ENCODE assay signal across 23 cellular contexts in genomic region chr1:31751822-31752241, GRCh38. TPM values are rescaled to one million over a fixed set of nuclear protein-coding genes. Genes with fewer than 3 reads are reported as not detected.
DNase-seq lines count a peak whose midpoint lies in the region; ATAC-seq lines count a peak whose summit lies in the region.
"Had no signal": no experiment of that assay in that cellular context is flagged by ENCODE, and none has a peak within 500 bp of the region (broad histone marks: within the 10 kb centered on the region; RNA-seq: fewer than 3 reads in every experiment).

No MANE protein-coding gene starts in this region.

- H3K27me3 Mint-ChIP-seq in CD8-positive, alpha-beta memory T cell: peaks cover 0 to 3% of the 10 kb centered on the region in 2 donors
- no peaks in the 10 kb centered on the region for H3K27me3 Mint-ChIP-seq in effector memory CD8-positive, alpha-beta T cell
- peaks cover 0 to 6% (median 3%) of the 10 kb centered on the region in 3 donors for H3K27me3 Mint-ChIP-seq in immature natural killer cell (ENCODE audit: low read depth in 3 of 3)
- H3K27me3 Mint-ChIP-seq: stimulated activated memory B cell treated with anti-CD40 and anti-IgM and Interleukin-4, amounts not matched to agents 10 μg/mL and 1 μg/mL and 100 μg/mL, for 72 hours had no signal

- no peaks in the 10 kb centered on the region for H3K36me3 Mint-ChIP-seq in CD8-positive, alpha-beta memory T cell
- no peaks in the 10 kb centered on the region for H3K36me3 Mint-ChIP-seq in effector memory CD8-positive, alpha-beta T cell (ENCODE audit: insufficient read depth)
- H3K36me3 Mint-ChIP-seq in immature natural killer cell: peaks cover 0 to 2% (median 0%) of the 10 kb centered on the region in 3 donors
- H3K36me3 Mint-ChIP-seq: stimulated activated memory B cell treated with anti-CD40 and anti-IgM and Interleukin-4, amounts not matched to agents 10 μg/mL and 1 μg/mL and 100 μg/mL, for 72 hours had no signal

- peaks cover 39 to 45% (median 40%) of the 10 kb centered on the region in 3 donors for H3K4me1 Mint-ChIP-seq in CD8-positive, alpha-beta memory T cell
- peaks cover 53% of the 10 kb centered on the region in 2 donors for H3K4me1 Mint-ChIP-seq in effector memory CD8-positive, alpha-beta T cell (ENCODE audit: low read depth in 2 of 2)
- peaks cover 70 to 72% of the 10 kb centered on the region in 2 donors for H3K4me1 Mint-ChIP-seq in immature natural killer cell

- POLR2A ChIA-PET in CD8-positive, alpha-beta memory T cell (lab: Charles Lee): no interaction called here

- no peak overlapping the region for H3K4me3 ChIP-seq in CD8-positive, alpha-beta memory T cell (ENCODE audit: low read length)
- H3K4me3 ChIP-seq: thoracic aorta, vagina had no signal

- H3K27me3 ChIP-seq in CD8-positive, alpha-beta memory T cell (ENCODE audit: insufficient read depth, low read length, poor library complexity, severe bottlenecking): no peaks in the 10 kb centered on the region
- H3K27me3 ChIP-seq: vagina had no signal

- ATAC-seq in effector memory CD8-positive, alpha-beta T cell (replicated peaks): no peak

- peaks cover 29% of the 10 kb centered on the region for H3K4me1 ChIP-seq in CD8-positive, alpha-beta memory T cell (ENCODE audit: insufficient read depth, low read length)

- H3K4me3 Mint-ChIP-seq in CD8-positive, alpha-beta memory T cell: peak overlapping the region in 4 of 7 donors; percentile 56 to 84 (median 67)
- H3K4me3 Mint-ChIP-seq in effector memory CD8-positive, alpha-beta T cell: peak overlapping the region; percentile 47 to 68
- H3K4me3 Mint-ChIP-seq in immature natural killer cell: peak overlapping the region; percentile 63 to 88 (median 86)
- H3K4me3 Mint-ChIP-seq: stimulated activated memory B cell treated with anti-CD40 and anti-IgM and Interleukin-4, amounts not matched to agents 10 μg/mL and 1 μg/mL and 100 μg/mL, for 72 hours had no signal

- no peak overlapping the region for H3K27ac ChIP-seq in CD8-positive, alpha-beta memory T cell (ENCODE audit: low read depth, low read length)
- peak overlapping the region; percentile 69 for H3K27ac ChIP-seq in KOPT-K1 (ENCODE audit: low read depth, low read length, poor library complexity, severe bottlenecking)
- H3K27ac ChIP-seq: KMS-11, thoracic aorta, vagina had no signal

- H3K9me3 Mint-ChIP-seq in CD8-positive, alpha-beta memory T cell: no peaks in the 10 kb centered on the region
- no peaks in the 10 kb centered on the region for H3K9me3 Mint-ChIP-seq in effector memory CD8-positive, alpha-beta T cell
- H3K9me3 Mint-ChIP-seq in immature natural killer cell: no peaks in the 10 kb centered on the region
- H3K9me3 Mint-ChIP-seq: HFFc6; stimulated activated memory B cell treated with anti-CD40 and anti-IgM and Interleukin-4, amounts not matched to agents 10 μg/mL and 1 μg/mL and 100 μg/mL, for 72 hours had no signal

- CTCF ChIA-PET in CD8-positive, alpha-beta memory T cell (lab: Charles Lee): interaction anchor here (1.3 to 1.9 kb wide), 2 partner anchors 10 to 11 kb away, joined by 3 to 10 read pairs; no protein-coding TSS in a partner anchor

- no peak for DNase-seq in CD8-positive, alpha-beta memory T cell
- DNase-seq in effector memory CD8-positive, alpha-beta T cell: no peak
- DNase-seq in immature natural killer cell: no peak
- no peak for DNase-seq in DMS79 (lab: John Stamatoyannopoulos, UW)
- DNase-seq in T-helper 9 cell: no peak
- DNase-seq in NCI-H1694 treated with DMSO at 0.1 percent for 48 hours (lab: John Stamatoyannopoulos, UW): no peak
- DNase-seq in germinal center (ENCODE audit: low spot score): no peak
- DNase-seq: activated CD4-positive, alpha-beta T cell treated with anti-CD3 and anti-CD28 coated beads for 48 hours; activated CD8-positive, alpha-beta memory T cell treated with anti-CD3 and anti-CD28 coated beads, Interleukin-2, amount 50 U/mL, for 48 hours; activated effector memory CD4-positive, alpha-beta T cell treated with anti-CD3 and anti-CD28 coated beads, Interleukin-2, amount 50 U/mL, for 16 hours; DMS 273 treated with DMSO at 0.1 percent for 48 hours; HFFc6; midbrain; NCI-H187; NCI-H82; SIG-M5; T-helper 1 cell had no signal

- H3K9me3 ChIP-seq in CD8-positive, alpha-beta memory T cell (ENCODE audit: low read length): no peaks in the 10 kb centered on the region
- no peaks in the 10 kb centered on the region for H3K9me3 ChIP-seq in KOPT-K1 (ENCODE audit: insufficient read depth, low read length, poor library complexity, severe bottlenecking)
- H3K9me3 ChIP-seq: thoracic aorta, vagina had no signal

- H3K36me3 ChIP-seq in CD8-positive, alpha-beta memory T cell (ENCODE audit: insufficient read depth, low read length): no peaks in the 10 kb centered on the region
- peaks cover 4% of the 10 kb centered on the region; the same call in 1 of the 2 replicates for H3K36me3 ChIP-seq in KOPT-K1 (ENCODE audit: insufficient read depth, low read length)
- H3K36me3 ChIP-seq: thoracic aorta, vagina had no signal

- H3K27ac Mint-ChIP-seq in CD8-positive, alpha-beta memory T cell: peak overlapping the region in 2 of 8 donors; percentile 70
- no peak overlapping the region for H3K27ac Mint-ChIP-seq in effector memory CD8-positive, alpha-beta T cell
- H3K27ac Mint-ChIP-seq in immature natural killer cell: peak overlapping the region; percentile 75 to 93 (median 86)
- H3K27ac Mint-ChIP-seq: progenitor cell of endocrine pancreas had no signal

RNA-seq across cellular contexts. Expression of gene ADGRB2, which starts 12.3 kb away (rescaled TPM):
- total RNA-seq in CD8-positive, alpha-beta memory T cell: under 1 TPM; 0.35 to 0.57 TPM
- 0.24 TPM for polyA plus RNA-seq in CD8-positive, alpha-beta memory T cell
- polyA plus RNA-seq in immature natural killer cell: 1 to 10 TPM in 1 of 3 donors, under 1 TPM in 1, not detected in 1; 0.36 to 2.1 TPM

RNA-seq across cellular contexts. Expression of gene COL16A1, which starts 48.0 kb away (rescaled TPM):
- total RNA-seq in CD8-positive, alpha-beta memory T cell: under 1 TPM in 1 of 2 experiments, not detected in 1; 0.85 TPM
- polyA plus RNA-seq in CD8-positive, alpha-beta memory T cell: not detected
- not detected for polyA plus RNA-seq in immature natural killer cell

Comparison
In these comparisons a context has a peak if more than half of its experiments do, and no peak if none do; other contexts are left out.
1. H3K27ac Mint-ChIP-seq: peak in immature natural killer cell (6 of 6); none in effector memory CD8-positive, alpha-beta T cell (0 of 2).
2. Peak in every context shown above with its lines, with median percentiles within 50 percentile points of each other: H3K4me3 Mint-ChIP-seq.